In genomic region chr2:73736855-73737779, GRCh38 we compare ENCODE assay signal across 1 cellular context.
TF ChIP-seq lines count a peak whose summit lies in the region.

TPRKB (minus strand) TSS chr2:73737345; CDS start chr2:73734569, 2,776 bp downstream.

TF ChIP-seq in HepG2, 621 proteins besides CTCF, POLR2A, EP300 and RAD21 (continued from another document and continues in another):
- no peak for TF ChIP-seq GPBP1L1 (CRISPR knock-in tag; IDR thresholded peaks at IDR 0.05)
- TF ChIP-seq HOXA3 (CRISPR knock-in tag; IDR thresholded peaks at IDR 0.05), result peak; percentile 94
- 0 out of 2 replicates have a peak, but pooled peaks have one; percentile 64 for TF ChIP-seq AKAP8 (CRISPR knock-in tag; IDR thresholded peaks at IDR 0.05)
- TF ChIP-seq STAG1 (CRISPR knock-in tag; IDR thresholded peaks at IDR 0.05), result no peak
- TF ChIP-seq YY1 (IDR thresholded peaks at IDR 0.05; ENCODE audit: insufficient read depth, insufficient replicate concordance, low read depth, low read length), result peak; percentile 87
- TF ChIP-seq TSC22D2 (CRISPR knock-in tag; IDR thresholded peaks at IDR 0.05; ENCODE audit: borderline replicate concordance), result peak; percentile 71; the same call in 1 of the 2 replicates
- TF ChIP-seq RXRA (CRISPR knock-in tag; IDR thresholded peaks at IDR 0.05), result no peak; the same call in none of the 2 replicates
- TF ChIP-seq, protein P1, sequence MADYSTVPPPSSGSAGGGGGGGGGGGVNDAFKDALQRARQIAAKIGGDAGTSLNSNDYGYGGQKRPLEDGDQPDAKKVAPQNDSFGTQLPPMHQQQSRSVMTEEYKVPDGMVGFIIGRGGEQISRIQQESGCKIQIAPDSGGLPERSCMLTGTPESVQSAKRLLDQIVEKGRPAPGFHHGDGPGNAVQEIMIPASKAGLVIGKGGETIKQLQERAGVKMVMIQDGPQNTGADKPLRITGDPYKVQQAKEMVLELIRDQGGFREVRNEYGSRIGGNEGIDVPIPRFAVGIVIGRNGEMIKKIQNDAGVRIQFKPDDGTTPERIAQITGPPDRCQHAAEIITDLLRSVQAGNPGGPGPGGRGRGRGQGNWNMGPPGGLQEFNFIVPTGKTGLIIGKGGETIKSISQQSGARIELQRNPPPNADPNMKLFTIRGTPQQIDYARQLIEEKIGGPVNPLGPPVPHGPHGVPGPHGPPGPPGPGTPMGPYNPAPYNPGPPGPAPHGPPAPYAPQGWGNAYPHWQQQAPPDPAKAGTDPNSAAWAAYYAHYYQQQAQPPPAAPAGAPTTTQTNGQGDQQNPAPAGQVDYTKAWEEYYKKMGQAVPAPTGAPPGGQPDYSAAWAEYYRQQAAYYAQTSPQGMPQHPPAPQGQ (CRISPR knock-in tag; IDR thresholded peaks at IDR 0.05; ENCODE audit: borderline replicate concordance), result 0 out of 2 replicates have a peak, but pooled peaks have one; percentile 9
- no peak for TF ChIP-seq ATAD3A (CRISPR knock-in tag; IDR thresholded peaks at IDR 0.05)
- TF ChIP-seq, protein P2, sequence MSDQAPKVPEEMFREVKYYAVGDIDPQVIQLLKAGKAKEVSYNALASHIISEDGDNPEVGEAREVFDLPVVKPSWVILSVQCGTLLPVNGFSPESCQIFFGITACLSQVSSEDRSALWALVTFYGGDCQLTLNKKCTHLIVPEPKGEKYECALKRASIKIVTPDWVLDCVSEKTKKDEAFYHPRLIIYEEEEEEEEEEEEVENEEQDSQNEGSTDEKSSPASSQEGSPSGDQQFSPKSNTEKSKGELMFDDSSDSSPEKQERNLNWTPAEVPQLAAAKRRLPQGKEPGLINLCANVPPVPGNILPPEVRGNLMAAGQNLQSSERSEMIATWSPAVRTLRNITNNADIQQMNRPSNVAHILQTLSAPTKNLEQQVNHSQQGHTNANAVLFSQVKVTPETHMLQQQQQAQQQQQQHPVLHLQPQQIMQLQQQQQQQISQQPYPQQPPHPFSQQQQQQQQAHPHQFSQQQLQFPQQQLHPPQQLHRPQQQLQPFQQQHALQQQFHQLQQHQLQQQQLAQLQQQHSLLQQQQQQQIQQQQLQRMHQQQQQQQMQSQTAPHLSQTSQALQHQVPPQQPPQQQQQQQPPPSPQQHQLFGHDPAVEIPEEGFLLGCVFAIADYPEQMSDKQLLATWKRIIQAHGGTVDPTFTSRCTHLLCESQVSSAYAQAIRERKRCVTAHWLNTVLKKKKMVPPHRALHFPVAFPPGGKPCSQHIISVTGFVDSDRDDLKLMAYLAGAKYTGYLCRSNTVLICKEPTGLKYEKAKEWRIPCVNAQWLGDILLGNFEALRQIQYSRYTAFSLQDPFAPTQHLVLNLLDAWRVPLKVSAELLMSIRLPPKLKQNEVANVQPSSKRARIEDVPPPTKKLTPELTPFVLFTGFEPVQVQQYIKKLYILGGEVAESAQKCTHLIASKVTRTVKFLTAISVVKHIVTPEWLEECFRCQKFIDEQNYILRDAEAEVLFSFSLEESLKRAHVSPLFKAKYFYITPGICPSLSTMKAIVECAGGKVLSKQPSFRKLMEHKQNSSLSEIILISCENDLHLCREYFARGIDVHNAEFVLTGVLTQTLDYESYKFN (CRISPR knock-in tag; conservative IDR thresholded peaks at IDR 0.05), result peak; percentile 54
- peak; percentile 97 for TF ChIP-seq ZNF350 (CRISPR knock-in tag; IDR thresholded peaks at IDR 0.05; ENCODE audit: borderline replicate concordance, low read depth)
- TF ChIP-seq ZNF720 (CRISPR knock-in tag; IDR thresholded peaks at IDR 0.05), result no peak; the same call in 1 of the 2 replicates
- TF ChIP-seq ZSCAN22 (CRISPR knock-in tag; IDR thresholded peaks at IDR 0.05), result no peak
- peak; percentile 96 for TF ChIP-seq ETV5 (CRISPR knock-in tag; IDR thresholded peaks at IDR 0.05; ENCODE audit: borderline replicate concordance)
- TF ChIP-seq RFXAP (CRISPR knock-in tag; IDR thresholded peaks at IDR 0.05; ENCODE audit: borderline replicate concordance), result peak; percentile 70
- TF ChIP-seq ZNF263 (CRISPR knock-in tag; IDR thresholded peaks at IDR 0.05), result peak; percentile 68; the same call in 1 of the 2 replicates
- no peak for TF ChIP-seq NFIB (CRISPR knock-in tag; IDR thresholded peaks at IDR 0.05; ENCODE audit: borderline replicate concordance)
- no peak for TF ChIP-seq ZNF530 (CRISPR knock-in tag; IDR thresholded peaks at IDR 0.05; ENCODE audit: low read depth)
- TF ChIP-seq HNRNPH1 (optimal IDR thresholded peaks at IDR 0.05; ENCODE audit: low read depth, low read length), result no peak
- peak; percentile 96 for TF ChIP-seq FOXK1 (CRISPR knock-in tag; IDR thresholded peaks at IDR 0.05; ENCODE audit: borderline replicate concordance, low read depth)
- TF ChIP-seq NR1H2 (CRISPR knock-in tag; IDR thresholded peaks at IDR 0.05; ENCODE audit: borderline replicate concordance, low read depth), result no peak
- no peak for TF ChIP-seq TRIM24 (CRISPR knock-in tag; IDR thresholded peaks at IDR 0.05)
- no peak for TF ChIP-seq NFKBIZ (CRISPR knock-in tag; IDR thresholded peaks at IDR 0.05)
- TF ChIP-seq, protein P3, sequence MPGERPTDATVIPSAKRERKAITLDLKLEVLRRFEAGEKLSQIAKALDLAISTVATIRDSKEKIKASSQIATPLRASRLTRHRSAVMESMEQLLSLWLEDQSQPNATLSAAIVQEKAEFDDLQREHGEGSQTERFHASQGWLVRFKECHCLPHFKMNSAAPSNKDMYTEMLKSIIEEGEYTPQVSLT (CRISPR knock-in tag; IDR thresholded peaks at IDR 0.05; ENCODE audit: borderline replicate concordance, low read depth), result no peak
- no peak for TF ChIP-seq ZNF850 (CRISPR knock-in tag; conservative IDR thresholded peaks at IDR 0.05)
- peak; percentile 94 for TF ChIP-seq SALL1 (CRISPR knock-in tag; IDR thresholded peaks at IDR 0.05)
- TF ChIP-seq CENPT (CRISPR knock-in tag; IDR thresholded peaks at IDR 0.05; ENCODE audit: low read depth), result 0 out of 2 replicates have a peak, but pooled peaks have one; percentile 29
- TF ChIP-seq, protein P4, sequence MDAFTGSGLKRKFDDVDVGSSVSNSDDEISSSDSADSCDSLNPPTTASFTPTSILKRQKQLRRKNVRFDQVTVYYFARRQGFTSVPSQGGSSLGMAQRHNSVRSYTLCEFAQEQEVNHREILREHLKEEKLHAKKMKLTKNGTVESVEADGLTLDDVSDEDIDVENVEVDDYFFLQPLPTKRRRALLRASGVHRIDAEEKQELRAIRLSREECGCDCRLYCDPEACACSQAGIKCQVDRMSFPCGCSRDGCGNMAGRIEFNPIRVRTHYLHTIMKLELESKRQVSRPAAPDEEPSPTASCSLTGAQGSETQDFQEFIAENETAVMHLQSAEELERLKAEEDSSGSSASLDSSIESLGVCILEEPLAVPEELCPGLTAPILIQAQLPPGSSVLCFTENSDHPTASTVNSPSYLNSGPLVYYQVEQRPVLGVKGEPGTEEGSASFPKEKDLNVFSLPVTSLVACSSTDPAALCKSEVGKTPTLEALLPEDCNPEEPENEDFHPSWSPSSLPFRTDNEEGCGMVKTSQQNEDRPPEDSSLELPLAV (CRISPR knock-in tag; conservative IDR thresholded peaks at IDR 0.05; ENCODE audit: low read depth), result no peak
- TF ChIP-seq ZBTB20 (CRISPR knock-in tag; IDR thresholded peaks at IDR 0.05; ENCODE audit: borderline replicate concordance, low read depth), result 0 out of 2 replicates have a peak, but pooled peaks have one; percentile 38
- TF ChIP-seq TGIF2 (CRISPR knock-in tag; IDR thresholded peaks at IDR 0.05), result peak; percentile 88; the same call in 1 of the 2 replicates
- no peak for TF ChIP-seq ZNF484 (CRISPR knock-in tag; IDR thresholded peaks at IDR 0.05; ENCODE audit: borderline replicate concordance, low read depth)
- no peak for TF ChIP-seq ZNF225 (CRISPR knock-in tag; IDR thresholded peaks at IDR 0.05)
- peak; percentile 6; the same call in 1 of the 2 replicates for TF ChIP-seq ZNF12 (CRISPR knock-in tag; IDR thresholded peaks at IDR 0.05)
- peak; percentile 26; the same call in 1 of the 2 replicates for TF ChIP-seq FOXJ3 (CRISPR knock-in tag; IDR thresholded peaks at IDR 0.05; ENCODE audit: borderline replicate concordance)
- peak; percentile 99 for TF ChIP-seq CBX5 (CRISPR knock-in tag; IDR thresholded peaks at IDR 0.05; ENCODE audit: borderline replicate concordance)
- TF ChIP-seq ZNF570 (CRISPR knock-in tag; IDR thresholded peaks at IDR 0.05; ENCODE audit: borderline replicate concordance), result no peak
- peak; percentile 47 for TF ChIP-seq KDM4B (CRISPR knock-in tag; IDR thresholded peaks at IDR 0.05)
- TF ChIP-seq ZNF790 (CRISPR knock-in tag; IDR thresholded peaks at IDR 0.05; ENCODE audit: borderline replicate concordance), result peak; percentile 99
- peak; percentile 66; the same call in 1 of the 2 replicates for TF ChIP-seq ZNF503 (CRISPR knock-in tag; IDR thresholded peaks at IDR 0.05)
- peak; percentile 70 for TF ChIP-seq ZNF143 (CRISPR knock-in tag; IDR thresholded peaks at IDR 0.05)
- TF ChIP-seq PAX8 (CRISPR knock-in tag; IDR thresholded peaks at IDR 0.05; ENCODE audit: borderline replicate concordance), result peak; percentile 91; the same call in 1 of the 2 replicates
- TF ChIP-seq NR2F1 (CRISPR knock-in tag; IDR thresholded peaks at IDR 0.05), result peak in 1 of 2 experiments; percentile 46; a peak in 2 of 4 replicates
- no peak for TF ChIP-seq ZNF564 (CRISPR knock-in tag; IDR thresholded peaks at IDR 0.05)
- TF ChIP-seq SRSF1 (optimal IDR thresholded peaks at IDR 0.05; ENCODE audit: low read depth, low read length), result peak; percentile 95
- no peak for TF ChIP-seq CBX2 (IDR thresholded peaks at IDR 0.05; ENCODE audit: low read depth, low read length)
- no peak for TF ChIP-seq CBX2 (CRISPR knock-in tag; IDR thresholded peaks at IDR 0.05; ENCODE audit: low read depth)
- TF ChIP-seq, protein P5, sequence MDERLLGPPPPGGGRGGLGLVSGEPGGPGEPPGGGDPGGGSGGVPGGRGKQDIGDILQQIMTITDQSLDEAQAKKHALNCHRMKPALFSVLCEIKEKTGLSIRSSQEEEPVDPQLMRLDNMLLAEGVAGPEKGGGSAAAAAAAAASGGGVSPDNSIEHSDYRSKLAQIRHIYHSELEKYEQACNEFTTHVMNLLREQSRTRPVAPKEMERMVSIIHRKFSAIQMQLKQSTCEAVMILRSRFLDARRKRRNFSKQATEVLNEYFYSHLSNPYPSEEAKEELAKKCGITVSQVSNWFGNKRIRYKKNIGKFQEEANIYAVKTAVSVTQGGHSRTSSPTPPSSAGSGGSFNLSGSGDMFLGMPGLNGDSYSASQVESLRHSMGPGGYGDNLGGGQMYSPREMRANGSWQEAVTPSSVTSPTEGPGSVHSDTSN (CRISPR knock-in tag; IDR thresholded peaks at IDR 0.05), result no peak
- TF ChIP-seq SAP130 (CRISPR knock-in tag; IDR thresholded peaks at IDR 0.05; ENCODE audit: low read depth), result peak; percentile 98
- peak; percentile 97 for TF ChIP-seq THAP11 (CRISPR knock-in tag; IDR thresholded peaks at IDR 0.05)
- TF ChIP-seq ZFY (CRISPR knock-in tag; IDR thresholded peaks at IDR 0.05), result peak; percentile 71
- no peak for TF ChIP-seq TRIM22 (IDR thresholded peaks at IDR 0.05)
- TF ChIP-seq ZFP36 (IDR thresholded peaks at IDR 0.05; ENCODE audit: borderline replicate concordance, low read depth, low read length, partially characterized antibody), result no peak
